Comparison of ENCODE assay signal across 9 cellular contexts in the genomic region with DNA sequence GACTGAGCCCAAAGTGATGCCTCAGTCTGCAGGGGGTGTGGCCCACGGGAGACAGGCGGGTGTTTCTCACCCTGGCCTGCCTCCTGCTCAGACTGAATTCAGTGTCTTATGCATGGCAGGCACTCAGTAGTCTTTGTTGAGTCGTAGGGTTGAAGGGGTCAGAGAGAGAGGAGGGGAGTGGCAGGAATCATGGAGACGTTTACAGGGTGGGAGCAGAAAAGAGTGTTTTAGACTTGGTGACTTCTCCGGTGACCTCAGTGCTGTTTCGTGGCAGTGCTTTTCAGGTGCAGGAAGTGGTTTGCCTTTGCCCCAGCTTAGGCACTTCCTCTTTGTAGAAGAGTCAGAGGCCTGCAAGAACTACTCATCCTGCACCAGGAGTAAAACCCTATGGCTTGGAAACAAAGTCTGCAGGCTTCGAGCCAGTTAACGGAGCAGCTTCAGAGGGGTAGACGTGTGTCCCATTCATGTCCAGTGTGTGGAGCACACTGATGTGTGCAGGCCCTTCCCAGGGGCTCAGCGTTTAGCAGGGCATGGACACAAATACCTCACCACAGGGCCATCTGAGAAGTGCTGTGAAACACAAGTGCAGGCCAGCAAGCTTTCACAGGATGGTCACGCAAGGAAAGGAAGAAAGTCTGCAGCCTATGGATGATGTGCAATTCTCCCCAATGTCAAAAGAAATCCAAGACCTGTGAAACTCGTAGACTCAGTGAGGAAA. TPM values are rescaled to one million over a fixed set of nuclear protein-coding genes. Genes with fewer than 3 reads are reported as not detected.
DNase-seq lines count a peak whose midpoint lies in the region; ATAC-seq lines count a peak whose summit lies in the region.
"Had no signal": no experiment of that assay in that cellular context is flagged by ENCODE, and none has a peak within 500 bp of the region (broad histone marks: within the 10 kb centered on the region; RNA-seq: fewer than 3 reads in every experiment).

No MANE protein-coding gene starts in this region.

- intact Hi-C loops in sciatic nerve (cut with DNase I) = no loop called here

- peak; percentile 80 for ATAC-seq in GM18861 (IDR thresholded peaks at IDR 0.05; ENCODE audit: unreplicated experiment)
- ATAC-seq in HG02885 (IDR thresholded peaks at IDR 0.05; ENCODE audit: poor library complexity, unreplicated experiment) = peak; percentile 92
- ATAC-seq in sciatic nerve = peak; percentile 64
- ATAC-seq: Panc1 had no signal

- peak; percentile 77 for DNase-seq in OCI-M1 (lab: John Stamatoyannopoulos, UW)
- peak; percentile 51 for DNase-seq in activated T-helper 9 cell treated with anti-CD3 and anti-CD28 coated beads, Interleukin-2, amount 50 U/mL, for 16 hours (ENCODE audit: low read depth)
- peak; percentile 39 for DNase-seq in sciatic nerve (ENCODE audit: low spot score)
- DNase-seq in SW480 (ENCODE audit: low spot score) = no peak
- DNase-seq in GOT3 (lab: John Stamatoyannopoulos, UW) = no peak
- DNase-seq in hippocampal formation (lab: John Stamatoyannopoulos, UW) = no peak

RNA-seq across cellular contexts. Expression of a gene that starts 24.5 kb away (rescaled TPM):
- total RNA-seq in sciatic nerve = 35.8 TPM

Comparison
In these comparisons a context has a peak if more than half of its experiments do, and no peak if none do; other contexts are left out.
1. DNase-seq: peak in OCI-M1 (single experiment), activated T-helper 9 cell treated with anti-CD3 and anti-CD28 coated beads, Interleukin-2, amount 50 U/mL, for 16 hours (single experiment) and sciatic nerve (single experiment); none in SW480 (single experiment), GOT3 (single experiment) and hippocampal formation (0 of 2).
2. Peak in every context shown above with its lines, with median percentiles within 50 percentile points of each other: ATAC-seq.